ENCODE assay signal across 28 cellular contexts in the genomic region with DNA sequence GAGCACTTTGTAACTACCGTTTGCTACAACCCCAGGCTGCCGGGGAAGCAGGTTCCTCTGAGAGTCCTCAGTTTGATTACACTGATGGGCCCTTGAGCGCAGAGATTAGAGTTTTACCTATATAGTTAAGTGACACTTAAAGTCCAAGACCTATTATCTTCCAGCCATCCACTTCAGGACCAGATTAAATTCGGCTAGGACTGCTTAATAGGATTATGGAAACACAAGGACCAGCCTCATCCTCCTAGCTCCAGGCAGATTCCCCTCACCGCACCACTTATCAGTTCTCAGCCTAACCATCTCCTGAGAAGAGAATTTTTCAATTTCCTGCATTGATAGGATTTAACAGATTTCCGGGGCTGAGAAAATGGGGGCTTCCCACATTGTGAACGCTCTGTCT.
DNase-seq lines count a peak whose midpoint lies in the region; ATAC-seq lines count a peak whose summit lies in the region.
"Had no signal": no experiment of that assay in that cellular context is flagged by ENCODE, and none has a peak within 500 bp of the region (broad histone marks: within the 10 kb centered on the region; RNA-seq: fewer than 3 reads in every experiment).

No MANE protein-coding gene starts in this region.

- DNase-seq in activated naive CD4-positive, alpha-beta T cell treated with anti-CD3 and anti-CD28 coated beads, Interleukin-2, amount 50 U/mL, for 16 hours, result no peak
- DNase-seq in NCI-H2227 (lab: John Stamatoyannopoulos, UW; ENCODE audit: unreplicated experiment) (peak; percentile 80), H4 (ENCODE audit: low spot score) (no peak), GM19240 (ENCODE audit: insufficient read length, low spot score) (no peak)
- DNase-seq in NK-92 treated with Interleukin-12 subunit alpha and Interleukin-12 subunit beta, amount 100 ng/mL, for 24 hours (lab: John Stamatoyannopoulos, UW), result no peak
- DNase-seq: activated CD4-positive, alpha-beta T cell treated with anti-CD3 and anti-CD28 coated beads, Interleukin-2, amount 50 U/mL, for 1 hour; activated naive CD4-positive, alpha-beta T cell treated with anti-CD3 and anti-CD28 coated beads, Interleukin-2, amount 10 ng/mL, durations not matched to agents 7 days and 5 days; amygdala; effector memory CD4-positive, alpha-beta T cell; GDM1; heart right ventricle; mucosa of descending colon; NCI-H1694; NCI-H345; NCI-H774; nephron progenitor cell had no signal

- no peaks in the 10 kb centered on the region for H3K9me3 ChIP-seq in ectodermal cell (ENCODE audit: control insufficient read depth, low read length)
- H3K9me3 ChIP-seq: HAP-1, heart right ventricle, mucosa of descending colon, right atrium auricular region, tibial nerve had no signal

- H3K27me3 Mint-ChIP-seq in activated naive CD4-positive, alpha-beta T cell treated with anti-CD3 and anti-CD28 coated beads, Interleukin-2, amount 50 U/mL, for 24 hours, result no peaks in the 10 kb centered on the region
- H3K27me3 Mint-ChIP-seq: activated naive CD4-positive, alpha-beta T cell treated with anti-CD3 and anti-CD28 coated beads, Interleukin-2, amount 10 ng/mL, durations not matched to agents 7 days and 5 days; B cell had no signal

- 73 to 75% methylated on average over 7 of the region's 7 CpGs for WGBS in ectodermal cell, 2 experiments

- peak overlapping the region; percentile 59 for H3K27ac ChIP-seq in ectodermal cell (ENCODE audit: insufficient read depth, low read depth, low read length, poor library complexity, severe bottlenecking)
- H3K27ac ChIP-seq: heart right ventricle, parathyroid adenoma, right atrium auricular region, RWPE1, tibial nerve, VCaP had no signal

- no peak overlapping the region for H3K4me3 Mint-ChIP-seq in activated naive CD4-positive, alpha-beta T cell treated with anti-CD3 and anti-CD28 coated beads, Interleukin-2, amount 50 U/mL, for 24 hours
- H3K4me3 Mint-ChIP-seq: activated naive CD4-positive, alpha-beta T cell treated with anti-CD3 and anti-CD28 coated beads, Interleukin-2, amount 10 ng/mL, durations not matched to agents 7 days and 5 days; activated T-helper 1 cell treated with anti-CD3 and anti-CD28 coated beads, Interleukin-12 subunit alpha, Interleukin-12 subunit beta, Interleukin-2, Interleukin-4 antibody, amounts not matched to agents 30 ng/mL and 10 ng/mL and 1 ng/mL, durations not matched to agents 14 hours and 24 hours and 36 hours; B cell; nephron progenitor cell had no signal

- no peak for ATAC-seq in GM21619 (IDR thresholded peaks at IDR 0.05; ENCODE audit: unreplicated experiment)
- ATAC-seq: heart right ventricle, mucosa of descending colon had no signal

- H3K4me1 Mint-ChIP-seq in activated naive CD4-positive, alpha-beta T cell treated with anti-CD3 and anti-CD28 coated beads, Interleukin-2, amount 50 U/mL, for 24 hours, result peaks cover 5% of the 10 kb centered on the region

- no peaks in the 10 kb centered on the region for H3K36me3 ChIP-seq in ectodermal cell (ENCODE audit: control insufficient read depth, insufficient read depth, low read length)
- H3K36me3 ChIP-seq: HAP-1, heart right ventricle, right atrium auricular region, tibial nerve had no signal

- H3K27ac Mint-ChIP-seq in activated naive CD4-positive, alpha-beta T cell treated with anti-CD3 and anti-CD28 coated beads, Interleukin-2, amount 50 U/mL, for 24 hours, result peak overlapping the region; percentile 59
- H3K27ac Mint-ChIP-seq: activated naive CD4-positive, alpha-beta T cell treated with anti-CD3 and anti-CD28 coated beads, Interleukin-2, amount 10 ng/mL, durations not matched to agents 7 days and 5 days; B cell; nephron progenitor cell had no signal

- no peaks in the 10 kb centered on the region for H3K36me3 Mint-ChIP-seq in activated naive CD4-positive, alpha-beta T cell treated with anti-CD3 and anti-CD28 coated beads, Interleukin-2, amount 50 U/mL, for 24 hours
- H3K36me3 Mint-ChIP-seq: activated naive CD4-positive, alpha-beta T cell treated with anti-CD3 and anti-CD28 coated beads, Interleukin-2, amount 10 ng/mL, durations not matched to agents 7 days and 5 days had no signal

- H3K9me3 Mint-ChIP-seq in activated naive CD4-positive, alpha-beta T cell treated with anti-CD3 and anti-CD28 coated beads, Interleukin-2, amount 50 U/mL, for 24 hours, result no peaks in the 10 kb centered on the region
- H3K9me3 Mint-ChIP-seq: activated naive CD4-positive, alpha-beta T cell treated with anti-CD3 and anti-CD28 coated beads, Interleukin-2, amount 10 ng/mL, durations not matched to agents 7 days and 5 days; activated T-helper 1 cell treated with anti-CD3 and anti-CD28 coated beads, Interleukin-12 subunit alpha, Interleukin-12 subunit beta, Interleukin-2, Interleukin-4 antibody, amounts not matched to agents 30 ng/mL and 10 ng/mL and 1 ng/mL, durations not matched to agents 14 hours and 24 hours and 36 hours; nephron progenitor cell had no signal

- no peaks in the 10 kb centered on the region for H3K27me3 ChIP-seq in ectodermal cell (ENCODE audit: control insufficient read depth, insufficient read depth, low read length, poor library complexity, severe bottlenecking)
- H3K27me3 ChIP-seq: heart right ventricle, right atrium auricular region, tibial nerve had no signal

- H3K4me1 ChIP-seq in ectodermal cell (ENCODE audit: control insufficient read depth, insufficient read depth, low read length), result peaks cover 33% of the 10 kb centered on the region
- H3K4me1 ChIP-seq: right atrium auricular region had no signal

- H3K4me3 ChIP-seq in ectodermal cell (ENCODE audit: insufficient read depth, low read depth, low read length), result no peak overlapping the region
- H3K4me3 ChIP-seq: HAP-1, heart right ventricle, lung, mucosa of descending colon, right atrium auricular region, tibial nerve had no signal
